ENCODE assay signal across 1 cellular context in the genomic region with DNA sequence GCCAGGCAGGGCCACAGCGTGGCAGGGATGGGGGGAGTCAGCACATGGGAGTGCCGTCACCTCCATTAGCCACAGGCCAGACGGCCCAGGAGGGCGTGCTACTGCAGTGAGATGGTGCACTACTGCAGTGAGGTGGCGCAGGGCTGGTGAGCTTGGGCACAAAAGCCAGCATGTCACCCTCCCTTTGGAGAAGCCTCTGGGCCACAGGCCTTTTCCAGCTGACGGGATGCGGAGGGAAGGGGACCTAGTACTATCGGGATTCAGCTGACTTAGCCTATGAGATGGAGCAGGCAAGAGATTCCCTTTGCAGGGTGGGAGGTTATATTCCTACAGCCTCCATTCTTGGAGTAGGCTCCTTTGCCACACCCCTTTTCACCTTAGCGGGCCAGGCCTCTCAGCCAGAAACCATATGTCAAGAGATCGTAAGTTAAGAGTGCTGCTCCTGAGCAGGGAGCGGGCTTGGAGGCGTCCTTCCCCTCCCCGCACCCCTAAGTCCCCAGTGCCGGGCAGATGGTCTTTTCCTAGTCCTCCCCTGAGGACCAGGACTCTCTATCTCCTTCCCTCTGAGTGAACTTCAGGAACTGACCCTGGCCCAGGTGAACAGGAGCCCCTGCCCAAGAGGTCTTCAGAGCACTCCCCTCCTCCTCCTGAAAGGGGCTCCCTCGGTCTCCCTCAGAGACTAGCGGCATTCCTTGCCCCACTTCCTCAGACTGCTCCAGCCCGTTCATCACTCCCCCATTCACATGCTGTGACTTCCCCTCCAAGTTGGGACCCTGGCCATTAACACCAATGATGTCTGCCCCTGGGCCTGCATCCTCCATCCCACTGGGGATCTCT.
TF ChIP-seq lines count a peak whose summit lies in the region.

No MANE protein-coding gene starts in this region.

TF ChIP-seq in HepG2, 621 proteins besides CTCF, POLR2A, EP300 and RAD21:
- TF ChIP-seq PHF20 (CRISPR knock-in tag; IDR thresholded peaks at IDR 0.05) = no peak
- peak; percentile 63 for TF ChIP-seq AGO2 (optimal IDR thresholded peaks at IDR 0.05; ENCODE audit: low read depth, low read length)
